Comparison of ENCODE assay signal across 1 cellular context in the genomic region with DNA sequence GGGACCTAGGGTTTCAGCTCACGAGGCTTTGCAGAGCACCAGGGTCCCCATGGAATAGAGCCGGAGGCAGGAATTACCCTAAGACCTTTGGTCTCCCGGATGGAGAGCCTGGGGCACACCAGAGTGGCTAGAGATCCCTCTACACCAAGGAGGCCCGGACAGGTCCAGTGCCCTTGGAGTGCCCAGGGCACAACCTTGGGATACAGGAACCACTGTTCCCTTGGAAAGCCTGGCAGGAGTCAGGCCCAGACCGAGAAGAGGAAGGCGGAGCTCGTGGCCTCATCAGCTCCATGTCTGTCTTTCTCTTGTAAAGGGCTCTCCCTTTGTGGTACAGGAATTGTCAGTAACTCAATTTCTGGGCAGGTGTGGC.
TF ChIP-seq lines count a peak whose summit lies in the region.

No MANE protein-coding gene starts in this region.

TF ChIP-seq in HepG2, 621 proteins besides CTCF, POLR2A, EP300 and RAD21 (continued from another document):
- TF ChIP-seq, protein P1, sequence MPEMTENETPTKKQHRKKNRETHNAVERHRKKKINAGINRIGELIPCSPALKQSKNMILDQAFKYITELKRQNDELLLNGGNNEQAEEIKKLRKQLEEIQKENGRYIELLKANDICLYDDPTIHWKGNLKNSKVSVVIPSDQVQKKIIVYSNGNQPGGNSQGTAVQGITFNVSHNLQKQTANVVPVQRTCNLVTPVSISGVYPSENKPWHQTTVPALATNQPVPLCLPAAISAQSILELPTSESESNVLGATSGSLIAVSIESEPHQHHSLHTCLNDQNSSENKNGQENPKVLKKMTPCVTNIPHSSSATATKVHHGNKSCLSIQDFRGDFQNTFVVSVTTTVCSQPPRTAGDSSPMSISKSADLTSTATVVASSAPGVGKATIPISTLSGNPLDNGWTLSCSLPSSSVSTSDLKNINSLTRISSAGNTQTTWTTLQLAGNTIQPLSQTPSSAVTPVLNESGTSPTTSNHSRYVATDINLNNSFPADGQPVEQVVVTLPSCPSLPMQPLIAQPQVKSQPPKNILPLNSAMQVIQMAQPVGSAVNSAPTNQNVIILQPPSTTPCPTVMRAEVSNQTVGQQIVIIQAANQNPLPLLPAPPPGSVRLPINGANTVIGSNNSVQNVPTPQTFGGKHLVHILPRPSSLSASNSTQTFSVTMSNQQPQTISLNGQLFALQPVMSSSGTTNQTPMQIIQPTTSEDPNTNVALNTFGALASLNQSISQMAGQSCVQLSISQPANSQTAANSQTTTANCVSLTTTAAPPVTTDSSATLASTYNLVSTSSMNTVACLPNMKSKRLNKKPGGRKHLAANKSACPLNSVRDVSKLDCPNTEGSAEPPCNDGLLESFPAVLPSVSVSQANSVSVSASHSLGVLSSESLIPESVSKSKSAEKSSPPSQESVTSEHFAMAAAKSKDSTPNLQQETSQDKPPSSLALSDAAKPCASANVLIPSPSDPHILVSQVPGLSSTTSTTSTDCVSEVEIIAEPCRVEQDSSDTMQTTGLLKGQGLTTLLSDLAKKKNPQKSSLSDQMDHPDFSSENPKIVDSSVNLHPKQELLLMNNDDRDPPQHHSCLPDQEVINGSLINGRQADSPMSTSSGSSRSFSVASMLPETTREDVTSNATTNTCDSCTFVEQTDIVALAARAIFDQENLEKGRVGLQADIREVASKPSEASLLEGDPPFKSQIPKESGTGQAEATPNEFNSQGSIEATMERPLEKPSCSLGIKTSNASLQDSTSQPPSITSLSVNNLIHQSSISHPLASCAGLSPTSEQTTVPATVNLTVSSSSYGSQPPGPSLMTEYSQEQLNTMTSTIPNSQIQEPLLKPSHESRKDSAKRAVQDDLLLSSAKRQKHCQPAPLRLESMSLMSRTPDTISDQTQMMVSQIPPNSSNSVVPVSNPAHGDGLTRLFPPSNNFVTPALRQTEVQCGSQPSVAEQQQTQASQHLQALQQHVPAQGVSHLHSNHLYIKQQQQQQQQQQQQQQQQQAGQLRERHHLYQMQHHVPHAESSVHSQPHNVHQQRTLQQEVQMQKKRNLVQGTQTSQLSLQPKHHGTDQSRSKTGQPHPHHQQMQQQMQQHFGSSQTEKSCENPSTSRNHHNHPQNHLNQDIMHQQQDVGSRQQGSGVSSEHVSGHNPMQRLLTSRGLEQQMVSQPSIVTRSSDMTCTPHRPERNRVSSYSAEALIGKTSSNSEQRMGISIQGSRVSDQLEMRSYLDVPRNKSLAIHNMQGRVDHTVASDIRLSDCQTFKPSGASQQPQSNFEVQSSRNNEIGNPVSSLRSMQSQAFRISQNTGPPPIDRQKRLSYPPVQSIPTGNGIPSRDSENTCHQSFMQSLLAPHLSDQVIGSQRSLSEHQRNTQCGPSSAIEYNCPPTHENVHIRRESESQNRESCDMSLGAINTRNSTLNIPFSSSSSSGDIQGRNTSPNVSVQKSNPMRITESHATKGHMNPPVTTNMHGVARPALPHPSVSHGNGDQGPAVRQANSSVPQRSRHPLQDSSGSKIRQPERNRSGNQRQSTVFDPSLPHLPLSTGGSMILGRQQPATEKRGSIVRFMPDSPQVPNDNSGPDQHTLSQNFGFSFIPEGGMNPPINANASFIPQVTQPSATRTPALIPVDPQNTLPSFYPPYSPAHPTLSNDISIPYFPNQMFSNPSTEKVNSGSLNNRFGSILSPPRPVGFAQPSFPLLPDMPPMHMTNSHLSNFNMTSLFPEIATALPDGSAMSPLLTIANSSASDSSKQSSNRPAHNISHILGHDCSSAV (CRISPR knock-in tag; IDR thresholded peaks at IDR 0.05; ENCODE audit: borderline replicate concordance), result no peak
